9 cellular contexts compared by ENCODE assay signal in the genomic region with DNA sequence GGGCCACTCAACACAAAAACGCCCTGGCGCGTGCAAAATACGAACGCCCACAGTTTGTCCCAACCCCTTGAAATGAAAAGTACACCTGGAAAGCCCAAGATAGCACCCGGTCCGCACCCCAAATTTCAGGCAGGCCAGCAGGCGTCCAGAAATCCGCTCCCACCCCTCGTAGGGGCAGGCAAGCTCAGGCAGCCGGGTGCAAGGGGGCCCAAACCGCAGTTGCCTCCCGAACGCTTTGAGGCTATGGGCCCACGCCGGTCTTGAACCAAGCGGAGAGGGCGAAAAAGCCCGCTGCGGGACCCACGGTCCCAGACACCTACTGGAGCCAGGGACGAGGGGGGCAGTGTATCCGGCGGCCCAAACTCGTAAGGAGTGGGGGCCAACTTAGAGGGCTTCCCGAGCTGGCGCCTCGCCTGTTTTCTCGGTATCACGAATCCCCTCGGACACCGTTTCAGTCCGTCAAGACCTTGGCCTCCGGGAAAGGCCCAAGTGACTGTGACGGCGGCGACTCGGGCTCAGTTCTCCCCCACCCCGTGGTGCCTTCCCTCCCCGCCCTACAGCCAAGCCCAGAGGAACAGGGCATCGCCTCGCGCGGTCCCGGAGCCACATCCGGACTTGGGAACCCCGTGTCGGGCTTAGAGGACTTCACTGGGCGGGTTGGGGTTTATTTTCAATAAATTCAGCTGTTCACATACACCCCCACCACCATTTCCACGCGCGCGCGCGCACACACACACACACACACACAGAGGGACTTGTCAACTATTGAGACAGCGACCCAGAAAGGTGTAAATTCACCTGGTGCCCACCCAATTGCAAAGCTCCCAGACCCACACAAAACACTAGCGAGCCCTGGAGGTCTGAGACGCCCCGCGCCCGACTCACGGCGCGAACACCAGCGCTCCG. TPM values are rescaled to one million over a fixed set of nuclear protein-coding genes. Genes with fewer than 3 reads are reported as not detected.
A peak's percentile ranks its signal among the peaks of the same experiment; 100 is the strongest.
DNase-seq lines count a peak whose midpoint lies in the region; ATAC-seq and TF ChIP-seq lines count a peak whose summit lies in the region.
"Had no signal": no experiment of that assay in that cellular context is flagged by ENCODE, and none has a peak within 500 bp of the region (broad histone marks: within the 10 kb centered on the region; RNA-seq: fewer than 3 reads in every experiment).

No MANE protein-coding gene starts in this region.

- CTCF ChIA-PET in activated CD8-positive, alpha-beta T cell treated with anti-CD3 and anti-CD28 coated beads, Interleukin-2, amount 10 ng/mL, durations not matched to agents 7 days and 5 days (lab: Charles Lee), result interaction anchor here (0.7 to 1.7 kb wide), 3 partner anchors 21 to 1149 kb away, joined by 3 to 5 read pairs (median 3); no protein-coding TSS in a partner anchor

- no peak; a peak in 1 of 4 replicates for TF ChIP-seq CTCF in GM23338 (conservative IDR thresholded peaks at IDR 0.05; ENCODE audit: low read depth in 2 of 2)
- no peak for TF ChIP-seq CTCF in hepatocyte (IDR thresholded peaks at IDR 0.05; ENCODE audit: poor library complexity)

- peaks cover 48% of the 10 kb centered on the region for H3K4me1 Mint-ChIP-seq in GM23338
- H3K4me1 Mint-ChIP-seq in activated CD8-positive, alpha-beta T cell treated with anti-CD3 and anti-CD28 coated beads, Interleukin-2, amount 10 ng/mL, durations not matched to agents 7 days and 5 days (ENCODE audit: low read depth), result peaks cover 17% of the 10 kb centered on the region

- H3K36me3 ChIP-seq in GM23338 (ENCODE audit: insufficient read depth) (no peaks in the 10 kb centered on the region), hepatocyte (replicated peaks; ENCODE audit: insufficient read depth, low read depth) (no peaks in the 10 kb centered on the region), skeletal muscle tissue (ENCODE audit: control insufficient read depth in 3 of 3, insufficient read depth in 3 of 3, low read length in 3 of 3) (no peaks in the 10 kb centered on the region)

- H3K36me3 Mint-ChIP-seq in GM23338 (ENCODE audit: low read depth), result no peaks in the 10 kb centered on the region
- H3K36me3 Mint-ChIP-seq in activated CD8-positive, alpha-beta T cell treated with anti-CD3 and anti-CD28 coated beads, Interleukin-2, amount 10 ng/mL, durations not matched to agents 7 days and 5 days (ENCODE audit: low read depth), result peaks cover 9% of the 10 kb centered on the region

- H3F3A ChIP-seq in GM23338 (replicated peaks; ENCODE audit: low read depth), result peaks cover 16% of the 10 kb centered on the region

- H3K4me1 ChIP-seq in GM23338 (ENCODE audit: insufficient read depth), result peaks cover 60% of the 10 kb centered on the region
- peaks cover 23% of the 10 kb centered on the region for H3K4me1 ChIP-seq in hepatocyte (ENCODE audit: insufficient read depth)
- peaks cover 17 to 31% (median 21%) of the 10 kb centered on the region in 3 donors for H3K4me1 ChIP-seq in skeletal muscle tissue (ENCODE audit: control insufficient read depth in 3 of 3, insufficient read depth in 3 of 3, low read length in 3 of 3)

- H3K9me3 Mint-ChIP-seq in GM23338, result peaks cover 5% of the 10 kb centered on the region; the same call in 2 of the 3 replicates
- H3K9me3 Mint-ChIP-seq in activated CD8-positive, alpha-beta T cell treated with anti-CD3 and anti-CD28 coated beads, Interleukin-2, amount 10 ng/mL, durations not matched to agents 7 days and 5 days (ENCODE audit: insufficient read depth), result no peaks in the 10 kb centered on the region

- peak; percentile 54 for DNase-seq in GM23338 (ENCODE audit: low spot score)
- DNase-seq in activated CD8-positive, alpha-beta T cell treated with anti-CD3 and anti-CD28 coated beads, Interleukin-2, amount 10 ng/mL, durations not matched to agents 7 days and 5 days, result no peak
- peak; percentile 16 for DNase-seq in hepatocyte (ENCODE audit: low spot score)
- no peak for DNase-seq in NCI-H2029 (lab: John Stamatoyannopoulos, UW)
- no peak for DNase-seq in foreskin melanocyte
- DNase-seq: activated B cell treated with CpG ODN at 0.5 μM for 24 hours had no signal

- H3K4me3 ChIP-seq in GM23338 (peak overlapping the region; percentile 72), hepatocyte (peak overlapping the region; percentile 52), skeletal muscle tissue (ENCODE audit: low read length in 3 of 3) (peak overlapping the region; percentile 62 to 73 (median 71))

- H3K9me3 ChIP-seq in hepatocyte (ENCODE audit: low read depth) (no peaks in the 10 kb centered on the region), skeletal muscle tissue (ENCODE audit: control insufficient read depth in 3 of 3, low read length in 3 of 3) (no peaks in the 10 kb centered on the region)

- H3K79me2 ChIP-seq in GM23338 (replicated peaks; ENCODE audit: insufficient read depth), result no peaks in the 10 kb centered on the region
- no peaks in the 10 kb centered on the region for H3K79me2 ChIP-seq in hepatocyte

- peak overlapping the region; percentile 96 for H3K4me2 ChIP-seq in GM23338
- peak overlapping the region; percentile 96 for H3K4me2 ChIP-seq in hepatocyte

- no peak overlapping the region for H3K27ac ChIP-seq in GM23338 (ENCODE audit: low read depth)
- no peak overlapping the region for H3K27ac ChIP-seq in hepatocyte
- no peak overlapping the region for H3K27ac ChIP-seq in skeletal muscle tissue (ENCODE audit: low read depth, low read length)

- H3K27me3 Mint-ChIP-seq in GM23338 (ENCODE audit: insufficient read depth, low read depth, poor library complexity), result peaks cover 96% of the 10 kb centered on the region
- peaks cover 77% of the 10 kb centered on the region for H3K27me3 Mint-ChIP-seq in activated CD8-positive, alpha-beta T cell treated with anti-CD3 and anti-CD28 coated beads, Interleukin-2, amount 10 ng/mL, durations not matched to agents 7 days and 5 days (ENCODE audit: low read depth)

- 5% methylated on average over 64 of the region's 66 CpGs for WGBS in hepatocyte (ENCODE audit: low lambda C conversion rate, missing lambda C conversion rate)

- ATAC-seq in GM23338 (no peak), GM18873 (IDR thresholded peaks at IDR 0.05; ENCODE audit: low FRiP score, unreplicated experiment) (no peak), GM19324 (IDR thresholded peaks at IDR 0.05; ENCODE audit: low FRiP score, unreplicated experiment) (no peak)
- no peak for ATAC-seq in activated CD8-positive, alpha-beta T cell treated with anti-CD3 and anti-CD28 coated beads, Interleukin-2, amount 10 ng/mL, durations not matched to agents 7 days and 5 days

- H3K9me2 ChIP-seq in GM23338 (ENCODE audit: insufficient read depth), result no peaks in the 10 kb centered on the region
- no peaks in the 10 kb centered on the region for H3K9me2 ChIP-seq in hepatocyte (replicated peaks; ENCODE audit: insufficient read depth)

- H3K4me3 Mint-ChIP-seq in GM23338, result peak overlapping the region; percentile 74
- peak overlapping the region; percentile 48 for H3K4me3 Mint-ChIP-seq in activated CD8-positive, alpha-beta T cell treated with anti-CD3 and anti-CD28 coated beads, Interleukin-2, amount 10 ng/mL, durations not matched to agents 7 days and 5 days

- H3K27me3 ChIP-seq in GM23338 (ENCODE audit: insufficient read depth), result peaks cover 95% of the 10 kb centered on the region
- peaks cover 88% of the 10 kb centered on the region for H3K27me3 ChIP-seq in hepatocyte
- peaks cover 80 to 91% (median 83%) of the 10 kb centered on the region in 3 donors for H3K27me3 ChIP-seq in skeletal muscle tissue (ENCODE audit: control insufficient read depth in 3 of 3, insufficient read depth in 3 of 3, low read length in 3 of 3)

- POLR2A ChIA-PET in activated CD8-positive, alpha-beta T cell treated with anti-CD3 and anti-CD28 coated beads, Interleukin-2, amount 10 ng/mL, durations not matched to agents 7 days and 5 days (lab: Charles Lee), result no interaction called here

- H2AFZ ChIP-seq in GM23338 (peak overlapping the region; percentile 91), hepatocyte (peak overlapping the region; percentile 86)

- peak overlapping the region in 2 of 3 donors; percentile 62 to 76 for H3K9ac ChIP-seq in skeletal muscle tissue (ENCODE audit: low read depth in 1 of 3, low read length in 3 of 3)

- H4K20me1 ChIP-seq in GM23338 (replicated peaks; ENCODE audit: insufficient read depth) (no peaks in the 10 kb centered on the region; the same call in 1 of the 2 replicates), hepatocyte (ENCODE audit: insufficient read depth, poor library complexity, severe bottlenecking) (no peaks in the 10 kb centered on the region)

- H3K27ac Mint-ChIP-seq in GM23338, result no peak overlapping the region
- no peak overlapping the region for H3K27ac Mint-ChIP-seq in activated CD8-positive, alpha-beta T cell treated with anti-CD3 and anti-CD28 coated beads, Interleukin-2, amount 10 ng/mL, durations not matched to agents 7 days and 5 days

TF ChIP-seq in GM23338, 12 proteins besides CTCF, POLR2A, EP300 and RAD21:
- no peak for TF ChIP-seq JUNB (IDR thresholded peaks at IDR 0.05; ENCODE audit: unreplicated experiment)
- TF ChIP-seq EZH2 (IDR thresholded peaks at IDR 0.05; ENCODE audit: low read depth, unreplicated experiment), result peak; percentile 62

RNA-seq across cellular contexts. Expression of gene SATB2, which starts 6.2 kb away (rescaled TPM):
- total RNA-seq in GM23338 (2014; rRNA removed; shearing (Covaris generic)), result 5.7 and 6.0 TPM in 2 replicates
- 1.6 and 2.0 TPM in 2 replicates for polyA plus RNA-seq in GM23338 (2016; fragmentation: Nextera tagmentation; extraction: Ambion mirVana)
- total RNA-seq in activated CD8-positive, alpha-beta T cell treated with anti-CD3 and anti-CD28 coated beads, Interleukin-2, amount 10 ng/mL, durations not matched to agents 7 days and 5 days, result not detected
- 7.7 and 8.7 TPM in 2 replicates for total RNA-seq in hepatocyte
- 1.9 and 2.7 TPM in 2 replicates for polyA plus RNA-seq in hepatocyte
- total RNA-seq in skeletal muscle tissue, result 3.7 TPM

Comparison
In these comparisons a context has a peak if more than half of its experiments do, and no peak if none do; other contexts are left out.
1. DNase-seq: peak in GM23338 (single experiment) and hepatocyte (single experiment); none in activated CD8-positive, alpha-beta T cell treated with anti-CD3 and anti-CD28 coated beads, Interleukin-2, amount 10 ng/mL, durations not matched to agents 7 days and 5 days (single experiment), NCI-H2029 (single experiment) and foreskin melanocyte (single experiment).
2. Peak in every context shown above with its lines, with median percentiles within 50 percentile points of each other: H3K4me3 ChIP-seq.